Comparison of ENCODE assay signal across 8 cellular contexts in the genomic region with DNA sequence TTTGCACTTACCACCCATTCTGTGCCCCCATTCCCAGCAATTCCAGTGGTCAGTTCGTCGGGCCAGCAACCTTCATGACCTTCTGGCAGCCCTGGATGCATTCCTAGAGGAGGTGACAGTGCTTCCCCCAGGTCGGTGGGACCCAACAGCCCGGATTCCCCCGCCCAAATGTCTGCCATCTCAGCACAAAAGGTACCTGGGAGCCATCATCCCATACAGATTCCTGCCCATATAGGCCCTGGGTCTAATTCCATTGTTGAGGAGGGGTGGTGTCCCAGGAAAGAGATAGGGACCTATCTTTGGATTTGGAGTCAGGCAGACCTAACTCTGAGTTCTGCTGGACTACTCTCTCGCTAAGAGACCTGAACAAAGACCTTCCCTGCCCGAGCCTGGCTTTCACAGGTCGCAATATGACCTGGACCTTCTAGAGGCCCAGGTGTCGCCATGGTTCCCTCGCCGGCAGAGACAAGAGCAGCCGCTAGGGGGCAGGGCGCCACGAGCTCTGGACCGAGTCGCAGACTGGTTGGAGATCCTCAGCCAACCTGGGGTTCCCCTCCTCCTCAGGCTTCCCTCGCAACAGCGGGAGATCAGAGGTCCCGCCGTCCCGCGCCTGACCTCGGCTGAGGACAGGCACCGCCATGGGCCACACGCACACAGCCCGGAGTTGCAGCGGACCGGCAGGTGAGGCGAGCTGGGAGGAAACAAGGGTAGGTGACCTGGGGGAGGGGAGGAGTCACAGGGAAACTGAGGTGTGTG. TPM values are rescaled to one million over a fixed set of nuclear protein-coding genes. Genes with fewer than 3 reads are reported as not detected.
A peak's percentile ranks its signal among the peaks of the same experiment; 100 is the strongest.
DNase-seq lines count a peak whose midpoint lies in the region; ATAC-seq and TF ChIP-seq lines count a peak whose summit lies in the region.

No MANE protein-coding gene starts in this region.

- DNase-seq in BJ (ENCODE audit: low read depth) (no peak), fibroblast of peridontal ligament (ENCODE audit: extremely low read depth) (peak; percentile 45), nephron progenitor cell (peak; percentile 92)
- DNase-seq in activated T-cell treated with anti-CD3 and anti-CD28 coated beads, Interleukin-2, amount 50 U/mL, for 72 hours: peak; percentile 86 to 91

- peaks cover 6% of the 10 kb centered on the region for H3K4me1 Mint-ChIP-seq in activated T-cell treated with anti-CD3 and anti-CD28 coated beads, Interleukin-2, amount 50 U/mL, for 72 hours (ENCODE audit: low read depth)
- H3K4me1 Mint-ChIP-seq in nephron progenitor cell: peaks cover 12% of the 10 kb centered on the region

- no peaks in the 10 kb centered on the region for H3K9me3 Mint-ChIP-seq in activated T-cell treated with anti-CD3 and anti-CD28 coated beads, Interleukin-2, amount 50 U/mL, for 72 hours
- no peaks in the 10 kb centered on the region for H3K9me3 Mint-ChIP-seq in nephron progenitor cell

- H3K27me3 ChIP-seq in BJ (ENCODE audit: control insufficient read depth, insufficient read depth, low read length) (no peaks in the 10 kb centered on the region), stomach smooth muscle (ENCODE audit: control insufficient read depth in 1 of 2, insufficient read depth in 2 of 2, low read length in 2 of 2) (no peaks in the 10 kb centered on the region)

- peak overlapping the region; percentile 84 to 87 for H3K4me3 Mint-ChIP-seq in activated T-cell treated with anti-CD3 and anti-CD28 coated beads, Interleukin-2, amount 50 U/mL, for 72 hours
- H3K4me3 Mint-ChIP-seq in nephron progenitor cell: peak overlapping the region; percentile 75

- no peaks in the 10 kb centered on the region for H3K27me3 Mint-ChIP-seq in activated T-cell treated with anti-CD3 and anti-CD28 coated beads, Interleukin-2, amount 50 U/mL, for 72 hours (ENCODE audit: low read depth)
- H3K27me3 Mint-ChIP-seq in nephron progenitor cell (ENCODE audit: low read depth, poor library complexity): no peaks in the 10 kb centered on the region

- H3K27ac Mint-ChIP-seq in activated T-cell treated with anti-CD3 and anti-CD28 coated beads, Interleukin-2, amount 50 U/mL, for 72 hours: no peak overlapping the region
- no peak overlapping the region for H3K27ac Mint-ChIP-seq in nephron progenitor cell

- POLR2A ChIA-PET in BJ (lab: Charles Lee): no interaction called here

- no peak overlapping the region for H3K9ac ChIP-seq in stomach smooth muscle (ENCODE audit: low read length in 2 of 2)

- no peaks in the 10 kb centered on the region for H3K9me3 ChIP-seq in stomach smooth muscle (ENCODE audit: control insufficient read depth in 2 of 2, low read length in 2 of 2)

- ATAC-seq in GM19023 (IDR thresholded peaks at IDR 0.05; ENCODE audit: unreplicated experiment) (peak; percentile 93), HG03280 (IDR thresholded peaks at IDR 0.05; ENCODE audit: unreplicated experiment) (peak; percentile 88)
- ATAC-seq in activated T-cell treated with anti-CD3 and anti-CD28 coated beads, Interleukin-2, amount 50 U/mL, for 72 hours (replicated peaks in 1 of 2): peak; percentile 91 to 94

- H3K36me3 ChIP-seq in BJ (ENCODE audit: control insufficient read depth, insufficient read depth, low read length) (no peaks in the 10 kb centered on the region), stomach smooth muscle (ENCODE audit: control insufficient read depth in 2 of 2, insufficient read depth in 2 of 2, low read length in 2 of 2) (no peaks in the 10 kb centered on the region)

- CTCF ChIA-PET in BJ (lab: Yijun Ruan, JAX): interaction anchor here (0.6 to 11.3 kb wide), 28 partner anchors 8 to 363 kb away, joined by 3 to 230 read pairs (median 3); a partner anchor contains a TSS

- no peaks in the 10 kb centered on the region for H3K36me3 Mint-ChIP-seq in activated T-cell treated with anti-CD3 and anti-CD28 coated beads, Interleukin-2, amount 50 U/mL, for 72 hours (ENCODE audit: insufficient read depth in 2 of 2)
- H3K36me3 Mint-ChIP-seq in nephron progenitor cell (ENCODE audit: low read depth): no peaks in the 10 kb centered on the region

- TF ChIP-seq CTCF in BJ (IDR thresholded peaks at IDR 0.05; ENCODE audit: insufficient read depth, low read depth, low read length) (peak; percentile 94), nephron progenitor cell (IDR thresholded peaks at IDR 0.05) (peak; percentile 93)

- peaks cover 5% of the 10 kb centered on the region for H3K4me1 ChIP-seq in stomach smooth muscle (ENCODE audit: control insufficient read depth, insufficient read depth, low read length)

- H3K4me3 ChIP-seq in BJ (ENCODE audit: low read depth, low read length) (peak overlapping the region; percentile 29), stomach smooth muscle (ENCODE audit: low read length in 2 of 2) (peak overlapping the region; percentile 31 to 69)

- no peak overlapping the region for H3K27ac ChIP-seq in stomach smooth muscle (ENCODE audit: low read length)

TF ChIP-seq in PFSK-1, 5 proteins besides CTCF, POLR2A, EP300 and RAD21:
- TF ChIP-seq, protein P1, sequence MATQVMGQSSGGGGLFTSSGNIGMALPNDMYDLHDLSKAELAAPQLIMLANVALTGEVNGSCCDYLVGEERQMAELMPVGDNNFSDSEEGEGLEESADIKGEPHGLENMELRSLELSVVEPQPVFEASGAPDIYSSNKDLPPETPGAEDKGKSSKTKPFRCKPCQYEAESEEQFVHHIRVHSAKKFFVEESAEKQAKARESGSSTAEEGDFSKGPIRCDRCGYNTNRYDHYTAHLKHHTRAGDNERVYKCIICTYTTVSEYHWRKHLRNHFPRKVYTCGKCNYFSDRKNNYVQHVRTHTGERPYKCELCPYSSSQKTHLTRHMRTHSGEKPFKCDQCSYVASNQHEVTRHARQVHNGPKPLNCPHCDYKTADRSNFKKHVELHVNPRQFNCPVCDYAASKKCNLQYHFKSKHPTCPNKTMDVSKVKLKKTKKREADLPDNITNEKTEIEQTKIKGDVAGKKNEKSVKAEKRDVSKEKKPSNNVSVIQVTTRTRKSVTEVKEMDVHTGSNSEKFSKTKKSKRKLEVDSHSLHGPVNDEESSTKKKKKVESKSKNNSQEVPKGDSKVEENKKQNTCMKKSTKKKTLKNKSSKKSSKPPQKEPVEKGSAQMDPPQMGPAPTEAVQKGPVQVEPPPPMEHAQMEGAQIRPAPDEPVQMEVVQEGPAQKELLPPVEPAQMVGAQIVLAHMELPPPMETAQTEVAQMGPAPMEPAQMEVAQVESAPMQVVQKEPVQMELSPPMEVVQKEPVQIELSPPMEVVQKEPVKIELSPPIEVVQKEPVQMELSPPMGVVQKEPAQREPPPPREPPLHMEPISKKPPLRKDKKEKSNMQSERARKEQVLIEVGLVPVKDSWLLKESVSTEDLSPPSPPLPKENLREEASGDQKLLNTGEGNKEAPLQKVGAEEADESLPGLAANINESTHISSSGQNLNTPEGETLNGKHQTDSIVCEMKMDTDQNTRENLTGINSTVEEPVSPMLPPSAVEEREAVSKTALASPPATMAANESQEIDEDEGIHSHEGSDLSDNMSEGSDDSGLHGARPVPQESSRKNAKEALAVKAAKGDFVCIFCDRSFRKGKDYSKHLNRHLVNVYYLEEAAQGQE (IDR thresholded peaks at IDR 0.05; ENCODE audit: insufficient read depth in 1 of 2, low read depth in 2 of 2, low read length in 2 of 2): no peak
- peak; percentile 33 for TF ChIP-seq FOXP2 (optimal IDR thresholded peaks at IDR 0.05; ENCODE audit: borderline replicate concordance, extremely low read depth, extremely low read length, insufficient read depth)

RNA-seq across cellular contexts. Expression of a gene that starts 3.1 kb away (rescaled TPM):
- polyA plus RNA-seq in BJ (2011; rRNA removed): not detected in 2 replicates
- not detected in 2 replicates for polyA minus RNA-seq in BJ (2011; rRNA and poly(A)+ RNA removed)
- not detected for polyA plus RNA-seq in PFSK-1 (2012; ENCODE audit: insufficient read length, low read depth)
- total RNA-seq in activated T-cell treated with anti-CD3 and anti-CD28 coated beads, Interleukin-2, amount 50 U/mL, for 72 hours: under 1 TPM; 0.07 to 0.56 TPM

RNA-seq across cellular contexts. Expression of a gene that starts 16.6 kb away (rescaled TPM):
- polyA plus RNA-seq in BJ (2011; rRNA removed): 2.4 and 3.1 TPM in 2 replicates
- polyA minus RNA-seq in BJ (2011; rRNA and poly(A)+ RNA removed): 0.31 and 0.81 TPM in 2 replicates
- 17.2 TPM for polyA plus RNA-seq in PFSK-1 (2012; ENCODE audit: insufficient read length, low read depth)
- 10 to 100 TPM in 1 of 2 donors, 1 to 10 TPM in 1; 9.6 to 13.6 TPM for total RNA-seq in activated T-cell treated with anti-CD3 and anti-CD28 coated beads, Interleukin-2, amount 50 U/mL, for 72 hours

RNA-seq across cellular contexts. Expression of a gene that starts 38.6 kb away (rescaled TPM):
- 28.0 and 37.4 TPM in 2 replicates for polyA plus RNA-seq in BJ (2011; rRNA removed)
- 34.5 and 49.9 TPM in 2 replicates for polyA minus RNA-seq in BJ (2011; rRNA and poly(A)+ RNA removed)
- 47.7 TPM for polyA plus RNA-seq in PFSK-1 (2012; ENCODE audit: insufficient read length, low read depth)
- 100 to 1,000 TPM; 122 to 140 TPM for total RNA-seq in activated T-cell treated with anti-CD3 and anti-CD28 coated beads, Interleukin-2, amount 50 U/mL, for 72 hours
